ENCODE assay signal across 10 cellular contexts in genomic region chr5:134240421-134240962, GRCh38. TPM values are rescaled to one million over a fixed set of nuclear protein-coding genes. Genes with fewer than 3 reads are reported as not detected.
A peak's percentile ranks its signal among the peaks of the same experiment; 100 is the strongest.
DNase-seq lines count a peak whose midpoint lies in the region; ATAC-seq and TF ChIP-seq lines count a peak whose summit lies in the region.
"Had no signal": no experiment of that assay in that cellular context is flagged by ENCODE, and none has a peak within 500 bp of the region (broad histone marks: within the 10 kb centered on the region; RNA-seq: fewer than 3 reads in every experiment).

No MANE protein-coding gene starts in this region.

- peak; percentile 31 for DNase-seq in NCI-H82 (lab: John Stamatoyannopoulos, UW)
- DNase-seq in NCI-H82 treated with DMSO at 0.1 percent for 48 hours (lab: John Stamatoyannopoulos, UW; ENCODE audit: unreplicated experiment) = no peak
- DNase-seq in coronary artery (ENCODE audit: low spot score) = no peak
- DNase-seq in medulla oblongata (ENCODE audit: extremely low spot score) = peak; percentile 63
- no peak for DNase-seq in upper lobe of right lung
- no peak for DNase-seq in activated CD8-positive, alpha-beta T cell treated with anti-CD3 and anti-CD28 coated beads for 36 hours
- DNase-seq in activated naive CD4-positive, alpha-beta T cell treated with anti-CD3 and anti-CD28 coated beads, Interleukin-2, amount 50 U/mL, for 72 hours (ENCODE audit: low spot score in 2 of 2) = no peak

- CTCF ChIA-PET in activated CD8-positive, alpha-beta T cell treated with anti-CD3 and anti-CD28 coated beads for 36 hours (lab: Charles Lee) = no interaction called here

- no peaks in the 10 kb centered on the region for H3K27me3 Mint-ChIP-seq in activated CD8-positive, alpha-beta T cell treated with anti-CD3 and anti-CD28 coated beads for 36 hours

- peak overlapping the region in 1 of 2 donors; percentile 70 for H3K27ac ChIP-seq in coronary artery
- no peak overlapping the region for H3K27ac ChIP-seq in upper lobe of right lung
- H3K27ac ChIP-seq: BLaER1 treated with 17β-estradiol and CSF1 and Interleukin-3, amounts not matched to agents 10 nM and 100 nM had no signal

- no peak overlapping the region for H3K4me3 Mint-ChIP-seq in activated CD8-positive, alpha-beta T cell treated with anti-CD3 and anti-CD28 coated beads for 36 hours

- POLR2A ChIA-PET in activated CD8-positive, alpha-beta T cell treated with anti-CD3 and anti-CD28 coated beads for 36 hours (lab: Charles Lee) = no interaction called here

- no peak overlapping the region for H3K27ac Mint-ChIP-seq in activated CD8-positive, alpha-beta T cell treated with anti-CD3 and anti-CD28 coated beads for 36 hours
- no peak overlapping the region for H3K27ac Mint-ChIP-seq in activated naive CD4-positive, alpha-beta T cell treated with anti-CD3 and anti-CD28 coated beads, Interleukin-2, amount 50 U/mL, for 72 hours

- TF ChIP-seq CTCF in coronary artery (IDR thresholded peaks at IDR 0.05) = no peak
- TF ChIP-seq CTCF in upper lobe of right lung (IDR thresholded peaks at IDR 0.05) = no peak
- no peak for TF ChIP-seq CTCF in activated CD8-positive, alpha-beta T cell treated with anti-CD3 and anti-CD28 coated beads for 36 hours (IDR thresholded peaks at IDR 0.05)

- intact Hi-C loops in upper lobe of right lung (cut with DNase I) = no loop called here
- intact Hi-C loops in activated CD8-positive, alpha-beta T cell treated with anti-CD3 and anti-CD28 coated beads for 36 hours (cut with micrococcal nuclease) = no loop called here

- H3K27me3 ChIP-seq in upper lobe of right lung = no peaks in the 10 kb centered on the region
- H3K27me3 ChIP-seq: BLaER1 treated with 17β-estradiol and CSF1 and Interleukin-3, amounts not matched to agents 10 nM and 100 nM had no signal

- no peaks in the 10 kb centered on the region for H3K36me3 Mint-ChIP-seq in activated CD8-positive, alpha-beta T cell treated with anti-CD3 and anti-CD28 coated beads for 36 hours (ENCODE audit: low read depth)
- no peaks in the 10 kb centered on the region for H3K36me3 Mint-ChIP-seq in activated naive CD4-positive, alpha-beta T cell treated with anti-CD3 and anti-CD28 coated beads, Interleukin-2, amount 50 U/mL, for 72 hours

- H3K9me3 Mint-ChIP-seq in activated CD8-positive, alpha-beta T cell treated with anti-CD3 and anti-CD28 coated beads for 36 hours = no peaks in the 10 kb centered on the region
- no peaks in the 10 kb centered on the region for H3K9me3 Mint-ChIP-seq in activated naive CD4-positive, alpha-beta T cell treated with anti-CD3 and anti-CD28 coated beads, Interleukin-2, amount 50 U/mL, for 72 hours

- H3K36me3 ChIP-seq in upper lobe of right lung = no peaks in the 10 kb centered on the region
- H3K36me3 ChIP-seq: BLaER1 treated with 17β-estradiol and CSF1 and Interleukin-3, amounts not matched to agents 10 nM and 100 nM had no signal

- H3K4me3 ChIP-seq in coronary artery (peak overlapping the region; percentile 42), upper lobe of right lung (no peak overlapping the region)
- H3K4me3 ChIP-seq: BLaER1 treated with 17β-estradiol and CSF1 and Interleukin-3, amounts not matched to agents 10 nM and 100 nM had no signal

- H3K4me1 ChIP-seq in upper lobe of right lung = peaks cover 7% of the 10 kb centered on the region
- H3K4me1 ChIP-seq: BLaER1 treated with 17β-estradiol and CSF1 and Interleukin-3, amounts not matched to agents 10 nM and 100 nM had no signal

- no peaks in the 10 kb centered on the region for H3K4me1 Mint-ChIP-seq in activated CD8-positive, alpha-beta T cell treated with anti-CD3 and anti-CD28 coated beads for 36 hours (ENCODE audit: low read depth)

- ATAC-seq in upper lobe of right lung (peak; percentile 72), GM18520 (IDR thresholded peaks at IDR 0.05; ENCODE audit: unreplicated experiment) (no peak)
- no peak for ATAC-seq in activated CD8-positive, alpha-beta T cell treated with anti-CD3 and anti-CD28 coated beads for 36 hours
- ATAC-seq in activated naive CD4-positive, alpha-beta T cell treated with anti-CD3 and anti-CD28 coated beads, Interleukin-2, amount 50 U/mL, for 72 hours = no peak
- ATAC-seq: HCT116 had no signal

- H3K9me3 ChIP-seq in upper lobe of right lung = no peaks in the 10 kb centered on the region
- H3K9me3 ChIP-seq: BLaER1 treated with 17β-estradiol and CSF1 and Interleukin-3, amounts not matched to agents 10 nM and 100 nM had no signal

RNA-seq across cellular contexts. Expression of gene PPP2CA, which starts 14.6 kb away (rescaled TPM):
- total RNA-seq in upper lobe of right lung = 108 TPM
- 100 to 1,000 TPM; 147 to 153 TPM for total RNA-seq in activated CD8-positive, alpha-beta T cell treated with anti-CD3 and anti-CD28 coated beads for 36 hours
- 100 to 1,000 TPM; 133 to 148 TPM for total RNA-seq in activated naive CD4-positive, alpha-beta T cell treated with anti-CD3 and anti-CD28 coated beads, Interleukin-2, amount 50 U/mL, for 72 hours

Comparison
In these comparisons a context has a peak if more than half of its experiments do, and no peak if none do; other contexts are left out.
1. DNase-seq: peak in NCI-H82 (single experiment) and medulla oblongata (single experiment); none in NCI-H82 treated with DMSO at 0.1 percent for 48 hours (single experiment), coronary artery (single experiment), upper lobe of right lung (single experiment), activated CD8-positive, alpha-beta T cell treated with anti-CD3 and anti-CD28 coated beads for 36 hours (single experiment) and activated naive CD4-positive, alpha-beta T cell treated with anti-CD3 and anti-CD28 coated beads, Interleukin-2, amount 50 U/mL, for 72 hours (0 of 2).